In the genomic region with DNA sequence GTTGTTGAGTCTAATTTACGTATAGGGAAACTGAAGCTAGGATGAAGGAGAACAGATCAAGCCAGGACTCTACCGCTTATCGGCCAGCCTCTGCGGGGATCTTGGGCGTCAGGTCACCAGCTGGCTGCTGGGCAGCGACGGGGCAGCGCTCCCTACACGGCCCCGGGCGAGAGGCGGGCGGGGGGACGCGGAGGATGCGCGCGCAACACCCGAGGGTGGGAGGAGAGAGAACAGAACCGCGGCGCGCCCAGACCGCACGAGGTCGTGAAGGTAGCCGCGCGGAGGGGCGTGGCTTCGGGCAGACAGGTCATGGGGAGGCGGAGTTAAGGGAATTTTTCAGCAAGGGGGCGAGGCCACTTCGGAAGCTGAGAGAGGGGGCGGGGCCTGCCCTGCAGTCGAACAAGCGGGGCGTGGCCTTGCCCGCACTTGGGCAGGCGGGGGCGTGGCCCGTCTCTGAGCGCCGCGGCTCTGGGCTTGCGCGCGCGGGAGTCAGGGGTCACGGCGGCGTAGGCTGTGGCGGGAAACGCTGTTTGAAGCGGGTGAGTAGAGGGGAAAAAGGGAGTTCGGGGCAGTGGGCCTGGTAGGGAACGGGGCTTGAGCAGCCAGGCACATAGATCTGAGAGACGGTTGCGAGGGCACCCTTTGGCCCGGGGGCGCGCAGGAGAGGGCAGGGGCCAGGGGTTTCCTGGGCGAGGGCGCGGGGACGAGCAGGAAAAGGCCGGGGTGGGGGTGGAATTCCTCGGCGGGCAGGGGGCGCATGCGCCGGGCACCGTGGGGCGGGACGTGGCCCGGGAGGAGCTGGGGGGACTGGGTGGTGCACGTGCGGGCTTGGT, we compare ENCODE assay signal across 8 cellular contexts. TPM values are rescaled to one million over a fixed set of nuclear protein-coding genes. Genes with fewer than 3 reads are reported as not detected.
DNase-seq lines count a peak whose midpoint lies in the region; ATAC-seq, FAIRE-seq and TF ChIP-seq lines count a peak whose summit lies in the region.

A gene (plus strand): TSS at position 496 of the 833 bp plus-strand sequence. CDS start 14,505 bp downstream, outside the sequence.

- DNase-seq in GM12891 (ENCODE audit: insufficient read length, low spot score), result peak; percentile 99
- DNase-seq in NCI-H146 (lab: John Stamatoyannopoulos, UW), result peak; percentile 100
- peak; percentile 98 to 100 (median 99) for DNase-seq in T-helper 1 cell
- DNase-seq in adrenal gland, result peak; percentile 98 to 100 (median 99)
- peak; percentile 97 to 98 (median 97) for DNase-seq in heart left ventricle
- peak; percentile 88 to 99 (median 94) for DNase-seq in posterior cingulate gyrus
- peak; percentile 98 to 100 for DNase-seq in upper lobe of left lung

- peak; percentile 96 for FAIRE-seq in GM12891 (lab: Jason Lieb, UNC)

- H3K4me3 ChIP-seq in adrenal gland, result peak within 1 kb of the TSS; percentile 22 to 52 (median 44)
- peak within 1 kb of the TSS; percentile 27 to 78 (median 64) for H3K4me3 ChIP-seq in heart left ventricle
- H3K4me3 ChIP-seq in upper lobe of left lung, result peak within 1 kb of the TSS; percentile 64 to 72 (median 68)

- TF ChIP-seq CTCF in adrenal gland (IDR thresholded peaks at IDR 0.05) (no peak), heart left ventricle (IDR thresholded peaks at IDR 0.05) (peak in 1 of 12 donors; percentile 10), upper lobe of left lung (IDR thresholded peaks at IDR 0.05) (no peak)

- 0 to 1% (median 1%) methylated on average over 16 to 78 of the region's 78 CpGs for WGBS in adrenal gland, 4 donors
- WGBS in heart left ventricle, 4 donors, result 0 to 1% (median 1%) methylated on average over 45 to 78 of the region's 78 CpGs
- WGBS in upper lobe of left lung, 2 donors, result 1% methylated on average over 29 to 54 of the region's 78 CpGs

- peak within 1 kb of the TSS; percentile 47 to 81 (median 73) for H3K27ac ChIP-seq in adrenal gland
- peak within 1 kb of the TSS; percentile 14 to 92 (median 74) for H3K27ac ChIP-seq in heart left ventricle
- peak within 1 kb of the TSS; percentile 79 to 89 (median 88) for H3K27ac ChIP-seq in upper lobe of left lung

- peak in 1 of 4 donors; percentile 23 for TF ChIP-seq EP300 in upper lobe of left lung (IDR thresholded peaks at IDR 0.05)

- intact Hi-C loops in adrenal gland (cut with DNase I), result no loop called here
- intact Hi-C loops in heart left ventricle (cut with DNase I), result no loop called here
- intact Hi-C loops in posterior cingulate gyrus (cut with DNase I), result no loop called here

- H3K4me1 ChIP-seq in adrenal gland (replicated peaks in 1 of 2), result peaks cover 8 to 17% of the 10 kb centered on the region in 2 donors
- H3K4me1 ChIP-seq in heart left ventricle, result peaks cover 0 to 47% (median 21%) of the 10 kb centered on the region in 12 donors
- peaks cover 13 to 44% (median 37%) of the 10 kb centered on the region in 4 donors for H3K4me1 ChIP-seq in upper lobe of left lung

- ATAC-seq in HG02852 (IDR thresholded peaks at IDR 0.05; ENCODE audit: unreplicated experiment) (peak; percentile 77), heart left ventricle (peak; percentile 93 to 97 (median 95)), upper lobe of left lung (ENCODE audit: low FRiP score in 2 of 2) (peak; percentile 96 to 97)

- TF ChIP-seq POLR2A in GM12891 (IDR thresholded peaks at IDR 0.05; ENCODE audit: low read depth, low read length), result peak; percentile 42; the same call in 1 of the 2 replicates
- TF ChIP-seq POLR2A in adrenal gland (IDR thresholded peaks at IDR 0.05), result peak in 1 of 2 donors; percentile 45
- peak in 1 of 2 donors; percentile 53 for TF ChIP-seq POLR2A in heart left ventricle (IDR thresholded peaks at IDR 0.05)
- peak in 1 of 4 donors; percentile 77 for TF ChIP-seq POLR2A in upper lobe of left lung (IDR thresholded peaks at IDR 0.05)

- H3K36me3 ChIP-seq in adrenal gland (replicated peaks in 1 of 2) (peaks cover 0 to 39% of the 10 kb centered on the region in 2 donors), heart left ventricle (peaks cover under 1 to 41% (median 37%) of the 10 kb centered on the region in 9 donors), upper lobe of left lung (peaks cover 19 to 42% (median 37%) of the 10 kb centered on the region in 4 donors)

- no peaks in the 10 kb centered on the region for H3K27me3 ChIP-seq in adrenal gland
- H3K27me3 ChIP-seq in heart left ventricle, result no peaks in the 10 kb centered on the region
- H3K27me3 ChIP-seq in upper lobe of left lung, result no peaks in the 10 kb centered on the region

- H3K9me3 ChIP-seq in adrenal gland (replicated peaks in 1 of 3), result no peaks in the 10 kb centered on the region
- H3K9me3 ChIP-seq in heart left ventricle, result no peaks in the 10 kb centered on the region
- no peaks in the 10 kb centered on the region for H3K9me3 ChIP-seq in upper lobe of left lung

TF ChIP-seq in GM12891, 5 proteins besides CTCF, POLR2A, EP300 and RAD21:
- TF ChIP-seq POLR2AphosphoS5 (IDR thresholded peaks at IDR 0.05; ENCODE audit: low read depth, low read length) (peak; percentile 74; the same call in 1 of the 2 replicates), PAX5 (IDR thresholded peaks at IDR 0.05; ENCODE audit: insufficient read depth, low read length, severe bottlenecking) (peak; percentile 5), POU2F2 (IDR thresholded peaks at IDR 0.05; ENCODE audit: low read depth, low read length) (no peak)
TF ChIP-seq in GM12891: peak in this region for 2.

RNA-seq across cellular contexts. Expression of the gene that starts here (rescaled TPM):
- polyA plus RNA-seq in GM12891 (2012; ENCODE audit: low read depth, missing spikeins), result 63.4 TPM
- total RNA-seq in adrenal gland (10 to 100 TPM in 7 of 8 donors, 1 to 10 TPM in 1; 8.4 to 59.0 (median 15.3) TPM), heart left ventricle (10 to 100 TPM in 4 of 9 donors, 1 to 10 TPM in 5; 6.1 to 18.0 (median 9.0) TPM), upper lobe of left lung (10 to 100 TPM; 20.5 to 66.0 (median 44.0) TPM)
- polyA plus RNA-seq in adrenal gland (10 to 100 TPM in 2 of 3 donors, 1 to 10 TPM in 1; 1.9 to 93.9 (median 40.1) TPM), heart left ventricle (10 to 100 TPM in 1 of 2 donors, 1 to 10 TPM in 1; 9.6 to 12.1 TPM)

Comparison
In these comparisons a context has a peak if more than half of its experiments do, and no peak if none do; other contexts are left out.
1. Peak in every context shown above with its lines: DNase-seq, ATAC-seq, H3K4me3 ChIP-seq and H3K27ac ChIP-seq.